In the genomic region with DNA sequence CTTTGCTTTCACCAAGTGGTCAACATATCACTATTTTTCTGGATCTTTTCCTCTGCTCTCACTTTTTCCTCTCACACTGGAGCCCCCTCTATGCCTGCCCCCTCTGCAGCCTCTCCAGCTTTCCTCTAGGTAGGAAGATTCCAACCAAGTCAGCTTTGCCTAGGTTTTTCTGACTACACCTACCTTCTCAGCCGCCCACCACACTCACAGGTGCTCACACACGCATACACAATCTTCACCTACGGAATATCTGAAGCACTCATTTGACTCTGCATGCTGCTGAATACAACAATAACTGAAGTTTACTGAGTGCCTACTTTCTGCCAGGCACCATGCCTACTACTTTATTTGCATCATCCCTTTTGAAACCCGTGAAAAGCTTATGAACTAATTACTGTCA, we compare ENCODE assay signal across 9 cellular contexts.
DNase-seq lines count a peak whose midpoint lies in the region; ATAC-seq and TF ChIP-seq lines count a peak whose summit lies in the region.
"Had no signal": no experiment of that assay in that cellular context is flagged by ENCODE, and none has a peak within 500 bp of the region (broad histone marks: within the 10 kb centered on the region; RNA-seq: fewer than 3 reads in every experiment).

No MANE protein-coding gene starts in this region.

- H3K4me1 Mint-ChIP-seq in CD4-positive, alpha-beta T cell (ENCODE audit: low read depth), result peaks cover 35% of the 10 kb centered on the region
- H3K4me1 Mint-ChIP-seq in activated B cell treated with CpG ODN at 0.5 μM for 24 hours (peaks cover 45% of the 10 kb centered on the region), nephron progenitor cell (no peaks in the 10 kb centered on the region)

- no peaks in the 10 kb centered on the region for H3K36me3 ChIP-seq in BE2C

- H3K27me3 Mint-ChIP-seq in CD4-positive, alpha-beta T cell, result no peaks in the 10 kb centered on the region
- H3K27me3 Mint-ChIP-seq in activated B cell treated with CpG ODN at 0.5 μM for 24 hours (no peaks in the 10 kb centered on the region), nephron progenitor cell (ENCODE audit: low read depth, poor library complexity) (no peaks in the 10 kb centered on the region)

- no peaks in the 10 kb centered on the region for H3K9me3 Mint-ChIP-seq in CD4-positive, alpha-beta T cell
- H3K9me3 Mint-ChIP-seq in activated B cell treated with CpG ODN at 0.5 μM for 24 hours (no peaks in the 10 kb centered on the region), nephron progenitor cell (no peaks in the 10 kb centered on the region)

- no peak overlapping the region for H3K4me3 Mint-ChIP-seq in CD4-positive, alpha-beta T cell
- H3K4me3 Mint-ChIP-seq in activated B cell treated with CpG ODN at 0.5 μM for 24 hours, result peak overlapping the region; percentile 0
- no peak overlapping the region for H3K4me3 Mint-ChIP-seq in nephron progenitor cell

- peak overlapping the region; percentile 18 for H3K27ac ChIP-seq in CD4-positive, alpha-beta T cell (ENCODE audit: low read depth, low read length)

- TF ChIP-seq CTCF in CD4-positive, alpha-beta T cell (IDR thresholded peaks at IDR 0.05), result no peak
- TF ChIP-seq CTCF in activated B cell treated with CpG ODN at 0.5 μM for 24 hours (IDR thresholded peaks at IDR 0.05) (no peak), BE2C (IDR thresholded peaks at IDR 0.05; ENCODE audit: low read depth, low read length) (no peak), nephron progenitor cell (IDR thresholded peaks at IDR 0.05) (no peak)

- H3K27me3 ChIP-seq in CD4-positive, alpha-beta T cell (ENCODE audit: control insufficient read depth, insufficient read depth, low read length), result no peaks in the 10 kb centered on the region
- no peaks in the 10 kb centered on the region for H3K27me3 ChIP-seq in BE2C

- H3K27ac Mint-ChIP-seq in CD4-positive, alpha-beta T cell, result peak overlapping the region; percentile 76
- H3K27ac Mint-ChIP-seq in activated B cell treated with CpG ODN at 0.5 μM for 24 hours (peak overlapping the region; percentile 71), nephron progenitor cell (no peak overlapping the region)

- H3K4me3 ChIP-seq in BE2C (ENCODE audit: low read depth, low read length), result no peak overlapping the region

- no peak for ATAC-seq in CD4-positive, alpha-beta T cell (ENCODE audit: poor library complexity)
- peak; percentile 2 for ATAC-seq in GM18867 (IDR thresholded peaks at IDR 0.05; ENCODE audit: unreplicated experiment)
- ATAC-seq in activated B cell treated with CpG ODN at 0.5 μM for 24 hours (ENCODE audit: low read depth), result no peak

- H3K4me1 ChIP-seq in BE2C, result no peaks in the 10 kb centered on the region

- no peak for DNase-seq in CD4-positive, alpha-beta T cell
- no peak for DNase-seq in activated B cell treated with CpG ODN at 0.5 μM for 24 hours
- DNase-seq in head of caudate nucleus, result peak in 38 of 42 donors; percentile 12 to 87 (median 57)
- no peak for DNase-seq in NCI-H2196 (lab: John Stamatoyannopoulos, UW; ENCODE audit: unreplicated experiment)
- DNase-seq in dermis blood vessel endothelial cell, result no peak
- no peak for DNase-seq in BE2C
- no peak for DNase-seq in nephron progenitor cell
- DNase-seq: DMS 273 treated with DMSO at 0.1 percent for 48 hours had no signal

- CTCF ChIA-PET in CD4-positive, alpha-beta T cell (lab: Charles Lee), result interaction anchor here (0.8 to 2.6 kb wide), 4 partner anchors 15 to 926 kb away, joined by 4 to 7 read pairs (median 6); no protein-coding TSS in a partner anchor
- CTCF ChIA-PET in activated B cell treated with CpG ODN at 0.5 μM for 24 hours (lab: Charles Lee), result interaction anchor here (1.1 kb wide), 1 partner anchor 330 kb away, joined by 5 read pairs; no protein-coding TSS in a partner anchor

- H3K36me3 Mint-ChIP-seq in CD4-positive, alpha-beta T cell (ENCODE audit: low read depth), result no peaks in the 10 kb centered on the region
- H3K36me3 Mint-ChIP-seq in activated B cell treated with CpG ODN at 0.5 μM for 24 hours (ENCODE audit: low read depth) (peaks cover 17% of the 10 kb centered on the region), nephron progenitor cell (ENCODE audit: low read depth) (peaks cover 10% of the 10 kb centered on the region)

- POLR2A ChIA-PET in CD4-positive, alpha-beta T cell (lab: Charles Lee), result interaction anchor here (1.0 to 2.4 kb wide), 5 partner anchors 14 to 328 kb away, joined by 3 to 15 read pairs (median 3); a partner anchor contains a TSS
- POLR2A ChIA-PET in activated B cell treated with CpG ODN at 0.5 μM for 24 hours (lab: Charles Lee), result interaction anchor here (0.6 to 1.0 kb wide), 2 partner anchors 66 to 764 kb away, joined by 3 read pairs; no protein-coding TSS in a partner anchor

- intact Hi-C loops in CD4-positive, alpha-beta T cell (cut with DNase I, micrococcal nuclease), result no loop called here
- intact Hi-C loops in activated B cell treated with CpG ODN at 0.5 μM for 24 hours (cut with micrococcal nuclease), result loop anchor here (2.0 kb wide), 2 partner anchors 65 to 327 kb away; a partner anchor contains a TSS
- intact Hi-C loops in head of caudate nucleus (cut with DNase I), result no loop called here

- no peaks in the 10 kb centered on the region for H3K9me3 ChIP-seq in CD4-positive, alpha-beta T cell (ENCODE audit: control insufficient read depth, low read length)
- no peaks in the 10 kb centered on the region for H3K9me3 ChIP-seq in BE2C

Comparison
In these comparisons a context has a peak if more than half of its experiments do, and no peak if none do; other contexts are left out.
1. DNase-seq: peak in head of caudate nucleus (38 of 42); none in CD4-positive, alpha-beta T cell (0 of 10), activated B cell treated with CpG ODN at 0.5 μM for 24 hours (single experiment), NCI-H2196 (single experiment), dermis blood vessel endothelial cell (single experiment), BE2C (single experiment) and nephron progenitor cell (single experiment).